ENCODE assay signal across 1 cellular context in genomic region chr1:201885531-201886075, GRCh38.
TF ChIP-seq lines count a peak whose summit lies in the region.

No MANE protein-coding gene starts in this region.

TF ChIP-seq in HEK293T, 16 proteins besides CTCF, POLR2A, EP300 and RAD21 (continued from another document):
- TF ChIP-seq ZNF384 (IDR thresholded peaks at IDR 0.05): no peak
- no peak for TF ChIP-seq L3MBTL2 (conservative IDR thresholded peaks at IDR 0.05)
- TF ChIP-seq, protein P1, sequence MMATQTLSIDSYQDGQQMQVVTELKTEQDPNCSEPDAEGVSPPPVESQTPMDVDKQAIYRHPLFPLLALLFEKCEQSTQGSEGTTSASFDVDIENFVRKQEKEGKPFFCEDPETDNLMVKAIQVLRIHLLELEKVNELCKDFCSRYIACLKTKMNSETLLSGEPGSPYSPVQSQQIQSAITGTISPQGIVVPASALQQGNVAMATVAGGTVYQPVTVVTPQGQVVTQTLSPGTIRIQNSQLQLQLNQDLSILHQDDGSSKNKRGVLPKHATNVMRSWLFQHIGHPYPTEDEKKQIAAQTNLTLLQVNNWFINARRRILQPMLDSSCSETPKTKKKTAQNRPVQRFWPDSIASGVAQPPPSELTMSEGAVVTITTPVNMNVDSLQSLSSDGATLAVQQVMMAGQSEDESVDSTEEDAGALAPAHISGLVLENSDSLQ (IDR thresholded peaks at IDR 0.05): no peak
- no peak for TF ChIP-seq BHLHE40 (IDR thresholded peaks at IDR 0.05; ENCODE audit: borderline replicate concordance)
- TF ChIP-seq FOXK2 (IDR thresholded peaks at IDR 0.05): no peak
